Comparison of ENCODE assay signal across 21 cellular contexts in the genomic region with DNA sequence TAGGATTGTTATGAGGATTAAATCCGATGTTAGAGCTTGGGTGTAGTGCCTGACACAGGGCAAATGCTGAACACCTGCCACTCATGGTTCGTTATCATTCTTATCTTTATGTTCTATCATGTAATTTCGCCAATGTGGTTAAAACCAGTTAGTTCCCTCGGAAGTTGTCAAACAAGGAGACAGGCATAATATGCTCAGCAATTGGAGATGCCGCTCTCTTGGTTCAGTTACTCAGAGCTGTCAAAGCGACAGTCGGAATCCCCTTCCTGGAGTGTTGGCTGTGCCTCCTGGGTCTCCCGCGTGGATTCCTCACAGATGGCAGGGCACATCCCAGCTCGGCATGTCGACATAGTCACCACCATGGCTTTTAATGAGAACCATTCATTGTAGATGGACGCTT.
"Had no signal": no experiment of that assay in that cellular context is flagged by ENCODE, and none has a peak within 500 bp of the region (broad histone marks: within the 10 kb centered on the region; RNA-seq: fewer than 3 reads in every experiment).

No MANE protein-coding gene starts in this region.

- H3K27me3 ChIP-seq: right atrium auricular region, transverse colon, uterus had no signal

- H3K4me3 Mint-ChIP-seq: activated naive CD8-positive, alpha-beta T cell; activated T-cell treated with anti-CD3 and anti-CD28 coated beads, Interleukin-2, amount 50 U/mL, for 72 hours; nephron had no signal

- H3K4me1 ChIP-seq: prostate gland, uterus had no signal

- H3K9me3 ChIP-seq: prostate gland, right atrium auricular region, transverse colon, uterus had no signal

- H3K36me3 Mint-ChIP-seq: activated naive CD8-positive, alpha-beta T cell had no signal

- H3K4me3 ChIP-seq: coronary artery, lung, prostate gland, right atrium auricular region, transverse colon, uterus had no signal

- ATAC-seq: activated T-cell treated with anti-CD3 and anti-CD28 coated beads, Interleukin-2, amount 50 U/mL, for 72 hours; left lobe of liver had no signal

- H3K9me3 Mint-ChIP-seq: activated T-cell treated with anti-CD3 and anti-CD28 coated beads, Interleukin-2, amount 50 U/mL, for 72 hours; nephron had no signal

- DNase-seq: activated CD4-positive, CD25-positive, alpha-beta regulatory T cell treated with anti-CD3 and anti-CD28 coated beads, Interleukin-2, amount 50 U/mL, for 72 hours; activated CD8-positive, alpha-beta memory T cell treated with anti-CD3 and anti-CD28 coated beads for 24 hours; activated CD8-positive, alpha-beta memory T cell treated with anti-CD3 and anti-CD28 coated beads, Interleukin-2, amount 50 U/mL, for 48 hours; activated gamma-delta T cell; activated T-cell treated with anti-CD3 and anti-CD28 coated beads, Interleukin-2, amount 50 U/mL, for 72 hours; erythroblast; head of caudate nucleus; stimulated activated CD4-positive, alpha-beta T cell treated with anti-CD3 and anti-CD28 coated beads, Interleukin-12 subunit alpha, Interleukin-12 subunit beta, amount 100 ng/mL, for 4 hours; stimulated activated CD4-positive, alpha-beta T cell treated with anti-CD3 and anti-CD28 coated beads, Interleukin-1b, Interleukin-23, amount 100 ng/mL, for 48 hours; stimulated activated naive CD4-positive, alpha-beta T cell treated with Interleukin-2 at 50 U/mL for 16 hours; T-helper 2 cell; transverse colon; uterus had no signal

- H3K27ac ChIP-seq: prostate gland, right atrium auricular region, transverse colon, uterus, VCaP had no signal

- H3K27ac Mint-ChIP-seq: activated naive CD8-positive, alpha-beta T cell had no signal

- H3K36me3 ChIP-seq: prostate gland, right atrium auricular region, transverse colon, uterus had no signal
